5 cellular contexts compared by ENCODE assay signal in genomic region chr11:7814897-7815296, GRCh38. TPM values are rescaled to one million over a fixed set of nuclear protein-coding genes. Genes with fewer than 3 reads are reported as not detected.
"Had no signal": no experiment of that assay in that cellular context is flagged by ENCODE, and none has a peak within 500 bp of the region (broad histone marks: within the 10 kb centered on the region; RNA-seq: fewer than 3 reads in every experiment).

No MANE protein-coding gene starts in this region.

RNA-seq across cellular contexts. Expression of gene OR5P3, which starts 15.7 kb away (rescaled TPM):
- total RNA-seq: HepG2, HT-29, HT1080, IMR-90 had no signal
- polyA plus RNA-seq: HepG2, IgD-negative memory B cell had no signal

RNA-seq across cellular contexts. Expression of gene OR5P2, which starts 18.2 kb away (rescaled TPM):
- total RNA-seq: HepG2, HT-29, HT1080, IMR-90 had no signal
- polyA plus RNA-seq: HepG2, IgD-negative memory B cell, IMR-90 had no signal
